19 cellular contexts compared by ENCODE assay signal in the genomic region with DNA sequence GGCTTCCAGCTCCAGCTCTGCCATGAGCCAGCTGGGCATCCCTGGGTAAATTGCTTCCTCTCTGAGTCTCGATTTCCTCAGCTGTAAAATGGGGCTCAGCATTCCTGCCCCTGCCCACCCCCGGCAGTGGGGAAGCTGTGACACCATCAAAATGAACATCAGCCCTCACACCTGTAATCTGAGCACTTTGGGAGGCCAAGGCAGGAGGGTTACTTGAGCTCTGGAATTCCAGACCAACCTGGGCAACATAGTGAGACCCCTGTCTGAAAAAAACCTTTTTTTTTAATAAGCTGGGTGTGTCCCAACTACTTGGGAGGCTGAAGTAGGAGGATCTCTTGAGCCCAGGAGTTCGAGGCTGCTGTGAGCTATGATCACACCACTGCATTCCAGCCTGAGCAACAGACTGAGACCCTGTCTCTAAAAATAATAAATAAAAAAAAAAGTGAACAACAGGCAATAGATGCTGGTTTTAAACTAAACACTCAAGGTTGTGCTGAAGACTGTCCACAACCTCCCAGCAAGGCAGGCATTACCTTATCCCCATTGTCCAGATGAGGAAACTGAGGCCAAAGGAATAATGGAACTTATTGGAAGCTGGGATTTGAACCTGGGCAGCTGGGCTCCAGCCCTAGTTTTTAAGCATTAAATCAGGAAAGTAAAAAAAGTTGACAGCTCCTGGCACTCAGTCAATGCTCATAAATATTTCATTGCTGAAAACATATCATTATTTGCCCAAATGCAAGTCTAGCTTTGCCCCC. TPM values are rescaled to one million over a fixed set of nuclear protein-coding genes. Genes with fewer than 3 reads are reported as not detected.
"Had no signal": no experiment of that assay in that cellular context is flagged by ENCODE, and none has a peak within 500 bp of the region (broad histone marks: within the 10 kb centered on the region; RNA-seq: fewer than 3 reads in every experiment).

No MANE protein-coding gene starts in this region.

- DNase-seq: activated CD4-positive, alpha-beta memory T cell treated with anti-CD3 and anti-CD28 coated beads for 36 hours; activated CD4-positive, alpha-beta T cell treated with anti-CD3 and anti-CD28 coated beads for 1 hour; activated effector memory CD4-positive, alpha-beta T cell treated with Interleukin-2 at 50 U/mL for 16 hours; activated T-cell treated with anti-CD3 and anti-CD28 coated beads, Interleukin-2, amount 50 U/mL, for 1 hour; amniotic stem cell; effector CD8-positive, alpha-beta T cell; foreskin keratinocyte; occipital lobe; stimulated activated CD4-positive, alpha-beta T cell treated with anti-CD3 and anti-CD28 coated beads, Interleukin-2, amount 100 ng/mL, for 48 hours; stimulated activated naive B cell treated with anti-CD40 and anti-IgM and Interleukin-4, amounts not matched to agents 10 μg/mL and 1 μg/mL and 100 μg/mL, for 72 hours had no signal

- H3K9me3 ChIP-seq: psoas muscle, tibial nerve had no signal

- H3K4me1 ChIP-seq: foreskin keratinocyte, psoas muscle had no signal

- H3K4me3 ChIP-seq: coronary artery, psoas muscle, tibial nerve had no signal

- ATAC-seq: foreskin keratinocyte; naive thymus-derived CD8-positive, alpha-beta T cell; stimulated activated naive B cell treated with anti-CD40 and anti-IgM and Interleukin-4, amounts not matched to agents 10 μg/mL and 1 μg/mL and 100 μg/mL, for 72 hours had no signal

- H3K9me3 Mint-ChIP-seq: activated CD4-positive, alpha-beta memory T cell treated with anti-CD3 and anti-CD28 coated beads for 36 hours; activated naive CD4-positive, alpha-beta T cell treated with anti-CD3 and anti-CD28 coated beads, Interleukin-2, amount 50 U/mL, for 24 hours; central memory CD8-positive, alpha-beta T cell; memory B cell; naive thymus-derived CD8-positive, alpha-beta T cell; stimulated activated naive B cell treated with anti-CD40 and anti-IgM and Interleukin-4, amounts not matched to agents 10 μg/mL and 1 μg/mL and 100 μg/mL, for 72 hours had no signal

- H3K27ac Mint-ChIP-seq: activated CD4-positive, alpha-beta memory T cell treated with anti-CD3 and anti-CD28 coated beads for 36 hours; activated CD8-positive, alpha-beta memory T cell treated with anti-CD3 and anti-CD28 coated beads, Interleukin-2, amount 10 ng/mL, durations not matched to agents 7 days and 5 days; activated naive CD4-positive, alpha-beta T cell treated with anti-CD3 and anti-CD28 coated beads, Interleukin-2, amount 50 U/mL, for 24 hours; memory B cell; stimulated activated naive B cell treated with anti-CD40 and anti-IgM and Interleukin-4, amounts not matched to agents 10 μg/mL and 1 μg/mL and 100 μg/mL, for 72 hours had no signal

- H3K27ac ChIP-seq: foreskin keratinocyte, psoas muscle had no signal

- H3K36me3 Mint-ChIP-seq: activated CD4-positive, alpha-beta memory T cell treated with anti-CD3 and anti-CD28 coated beads for 36 hours; activated CD8-positive, alpha-beta memory T cell treated with anti-CD3 and anti-CD28 coated beads, Interleukin-2, amount 10 ng/mL, durations not matched to agents 7 days and 5 days; activated naive CD4-positive, alpha-beta T cell treated with anti-CD3 and anti-CD28 coated beads, Interleukin-2, amount 50 U/mL, for 24 hours; naive thymus-derived CD8-positive, alpha-beta T cell had no signal

- H3K4me3 Mint-ChIP-seq: activated CD4-positive, alpha-beta memory T cell treated with anti-CD3 and anti-CD28 coated beads for 36 hours; activated CD8-positive, alpha-beta memory T cell treated with anti-CD3 and anti-CD28 coated beads, Interleukin-2, amount 10 ng/mL, durations not matched to agents 7 days and 5 days; activated naive CD4-positive, alpha-beta T cell treated with anti-CD3 and anti-CD28 coated beads, Interleukin-2, amount 50 U/mL, for 24 hours; central memory CD8-positive, alpha-beta T cell; memory B cell; naive thymus-derived CD8-positive, alpha-beta T cell; stimulated activated naive B cell treated with anti-CD40 and anti-IgM and Interleukin-4, amounts not matched to agents 10 μg/mL and 1 μg/mL and 100 μg/mL, for 72 hours had no signal

- H3K36me3 ChIP-seq: tibial nerve had no signal

RNA-seq across cellular contexts. Expression of a gene that starts 4.3 kb away (rescaled TPM):
- total RNA-seq: activated CD4-positive, alpha-beta memory T cell treated with anti-CD3 and anti-CD28 coated beads for 36 hours; activated CD8-positive, alpha-beta memory T cell treated with anti-CD3 and anti-CD28 coated beads, Interleukin-2, amount 10 ng/mL, durations not matched to agents 7 days and 5 days; naive thymus-derived CD8-positive, alpha-beta T cell; occipital lobe; T-helper 1 cell treated with Interleukin-12 subunit alpha and Interleukin-12 subunit beta and Interleukin-4 antibody, amounts not matched to agents 30 ng/mL and 1 ng/mL, for 36 hours had no signal
- polyA plus RNA-seq: naive thymus-derived CD8-positive, alpha-beta T cell had no signal
